ENCODE assay signal across 8 cellular contexts in the genomic region with DNA sequence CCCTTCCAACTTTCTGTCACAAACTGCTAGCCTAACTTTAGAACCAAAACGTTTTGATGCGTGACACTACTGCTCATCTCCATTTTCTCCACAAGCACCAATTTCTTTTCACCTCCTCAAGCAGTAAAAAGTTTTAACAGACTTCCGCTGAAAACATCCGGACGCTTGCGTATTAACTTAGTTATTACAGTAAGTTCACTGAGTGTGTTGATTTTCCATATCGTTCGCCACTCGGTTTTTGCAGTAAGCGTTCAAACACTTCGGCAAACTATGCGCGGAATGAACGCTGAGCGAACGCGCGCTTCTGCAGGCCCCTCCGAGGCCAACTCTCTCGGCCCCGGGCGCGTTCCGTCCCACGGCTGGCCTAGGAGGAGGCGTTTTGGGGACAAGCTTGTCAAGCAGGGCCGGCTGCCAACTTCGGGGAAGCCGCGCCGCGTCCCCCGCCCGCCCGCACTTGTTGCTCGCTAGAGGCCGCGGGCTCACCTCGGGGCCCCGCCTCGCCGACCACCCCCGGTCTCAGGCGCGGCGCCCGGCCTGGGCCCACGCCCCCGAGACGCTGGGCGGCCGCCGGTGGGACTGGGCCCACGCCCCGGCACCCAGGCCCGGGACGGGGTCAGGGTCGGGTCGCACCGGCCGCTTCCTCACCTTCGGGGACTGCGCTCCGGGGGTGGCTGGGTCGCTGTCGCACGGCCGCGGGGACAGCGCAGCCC. TPM values are rescaled to one million over a fixed set of nuclear protein-coding genes. Genes with fewer than 3 reads are reported as not detected.
A peak's percentile ranks its signal among the peaks of the same experiment; 100 is the strongest.
DNase-seq lines count a peak whose midpoint lies in the region; ATAC-seq lines count a peak whose summit lies in the region.

No MANE protein-coding gene starts in this region.

- no CpG with 5 or more reads among the region's 70 CpGs for WGBS in mesendoderm (ENCODE audit: extremely low coverage, insufficient coverage, low lambda C conversion rate)

- peaks cover 23% of the 10 kb centered on the region for H3K4me1 ChIP-seq in endocrine pancreas (ENCODE audit: control insufficient read depth, insufficient read depth, low read length)
- no peaks in the 10 kb centered on the region for H3K4me1 ChIP-seq in mesendoderm (ENCODE audit: control insufficient read depth, low read depth, low read length)

- peaks cover 7% of the 10 kb centered on the region for H3K79me1 ChIP-seq in mesendoderm (ENCODE audit: low read length)

- H3K36me3 ChIP-seq in endocrine pancreas (ENCODE audit: control insufficient read depth, insufficient read depth, low read length) (no peaks in the 10 kb centered on the region), mesendoderm (ENCODE audit: control insufficient read depth, insufficient read depth, low read length) (no peaks in the 10 kb centered on the region)

- H3K4me3 ChIP-seq in endocrine pancreas (ENCODE audit: control insufficient read depth, insufficient read depth, low read length) (peak overlapping the region; percentile 81), mesendoderm (ENCODE audit: low read length) (peak overlapping the region; percentile 90)

- H3K27me3 ChIP-seq in endocrine pancreas (ENCODE audit: control insufficient read depth, insufficient read depth, low read length) (no peaks in the 10 kb centered on the region), mesendoderm (ENCODE audit: insufficient read depth, low read length, poor library complexity) (no peaks in the 10 kb centered on the region)

- H3K4me2 ChIP-seq in mesendoderm (ENCODE audit: low read length), result peak overlapping the region; percentile 47

- no peak overlapping the region for H2BK15ac ChIP-seq in mesendoderm (replicated peaks; ENCODE audit: low read depth)

- ATAC-seq in HG02642 (IDR thresholded peaks at IDR 0.05; ENCODE audit: poor library complexity, unreplicated experiment), result peak; percentile 42

- no peaks in the 10 kb centered on the region for H3K9me3 ChIP-seq in endocrine pancreas (ENCODE audit: control insufficient read depth, low read length)

- no peak overlapping the region for H4K8ac ChIP-seq in mesendoderm (ENCODE audit: low read depth, low read length)

- H2BK120ac ChIP-seq in mesendoderm (ENCODE audit: low read depth, low read length), result peak overlapping the region; percentile 8

- peak overlapping the region; percentile 67 for H3K23ac ChIP-seq in mesendoderm (ENCODE audit: low read length)

- H4K5ac ChIP-seq in mesendoderm (ENCODE audit: low read length), result no peak overlapping the region

- no peak overlapping the region for H2BK5ac ChIP-seq in mesendoderm (ENCODE audit: low read length)

- peak overlapping the region; percentile 97 for H3K4ac ChIP-seq in mesendoderm (ENCODE audit: low read depth, low read length)

- DNase-seq in NCI-H2107 (lab: John Stamatoyannopoulos, UW), result peak; percentile 15
- no peak for DNase-seq in NCI-H2107 treated with DMSO at 0.1 percent for 48 hours (lab: John Stamatoyannopoulos, UW; ENCODE audit: unreplicated experiment)
- DNase-seq in NCI-H146 treated with DMSO at 0.1 percent for 48 hours (lab: John Stamatoyannopoulos, UW; ENCODE audit: unreplicated experiment), result peak; percentile 47
- peak; percentile 32 to 54 (median 45) for DNase-seq in activated CD8-positive, alpha-beta memory T cell treated with anti-CD3 and anti-CD28 coated beads for 48 hours (ENCODE audit: low read depth in 2 of 3, low spot score in 2 of 3)
- DNase-seq in mesendoderm, result peak; percentile 79
- DNase-seq in stimulated activated CD8-positive, alpha-beta memory T cell treated with anti-CD3 and anti-CD28 coated beads, Interleukin-12 subunit alpha, Interleukin-12 subunit beta, amount 100 ng/mL, for 4 hours (ENCODE audit: low read depth), result peak; percentile 59

- H2AK5ac ChIP-seq in mesendoderm (ENCODE audit: low read length), result no peak overlapping the region

- H3K79me2 ChIP-seq in mesendoderm (ENCODE audit: control insufficient read depth, insufficient read depth, low read length), result peaks cover 30% of the 10 kb centered on the region

- peak overlapping the region; percentile 100 for H3K18ac ChIP-seq in mesendoderm (ENCODE audit: low read length)

- peak overlapping the region; percentile 88 for H3K27ac ChIP-seq in mesendoderm (ENCODE audit: low read depth, low read length)

- peak overlapping the region; percentile 78 for H3K56ac ChIP-seq in mesendoderm (ENCODE audit: low read length)

- H3K9ac ChIP-seq in endocrine pancreas (ENCODE audit: control insufficient read depth, insufficient read depth, low read length) (peak overlapping the region; percentile 48), mesendoderm (ENCODE audit: low read length) (peak overlapping the region; percentile 60)

RNA-seq across cellular contexts. Expression of a gene that starts 0.9 kb away (rescaled TPM):
- polyA plus RNA-seq in mesendoderm (2013, experiment 1 of 2), result 60.6 TPM
- 59.5 TPM for polyA plus RNA-seq in mesendoderm (2013, experiment 2 of 2)

RNA-seq across cellular contexts. Expression of a gene that starts 21.4 kb away (rescaled TPM):
- polyA plus RNA-seq in mesendoderm (2013, experiment 1 of 2), result 21.9 TPM
- polyA plus RNA-seq in mesendoderm (2013, experiment 2 of 2), result 22.2 TPM

RNA-seq across cellular contexts. Expression of a gene that starts 21.5 kb away (rescaled TPM):
- polyA plus RNA-seq in mesendoderm (2013, experiment 1 of 2), result 13.4 TPM
- 12.7 TPM for polyA plus RNA-seq in mesendoderm (2013, experiment 2 of 2)

RNA-seq across cellular contexts. Expression of a gene that starts 28.0 kb away (rescaled TPM):
- polyA plus RNA-seq in mesendoderm (2013, experiment 1 of 2), result 1.8 TPM
- polyA plus RNA-seq in mesendoderm (2013, experiment 2 of 2), result 1.8 TPM

RNA-seq across cellular contexts. Expression of a gene that starts 28.1 kb away (rescaled TPM):
- polyA plus RNA-seq in mesendoderm (2013, experiment 1 of 2), result 9.5 TPM
- 8.6 TPM for polyA plus RNA-seq in mesendoderm (2013, experiment 2 of 2)
